Comparison of ENCODE assay signal across 9 cellular contexts in genomic region chr1:151534662-151535278, GRCh38. TPM values are rescaled to one million over a fixed set of nuclear protein-coding genes. Genes with fewer than 3 reads are reported as not detected.
DNase-seq lines count a peak whose midpoint lies in the region; ATAC-seq and TF ChIP-seq lines count a peak whose summit lies in the region.
"Had no signal": no experiment of that assay in that cellular context is flagged by ENCODE, and none has a peak within 500 bp of the region (broad histone marks: within the 10 kb centered on the region; RNA-seq: fewer than 3 reads in every experiment).

No MANE protein-coding gene starts in this region.

- ATAC-seq in activated CD4-positive, CD25-positive, alpha-beta regulatory T cell treated with anti-CD3 and anti-CD28 coated beads, Interleukin-2, amount 50 U/mL, for 24 hours, result peak; percentile 76 to 81
- no peak for ATAC-seq in GM18517 (IDR thresholded peaks at IDR 0.05; ENCODE audit: unreplicated experiment)

- peaks cover 8% of the 10 kb centered on the region for H3K4me1 ChIP-seq in A673 (ENCODE audit: insufficient read depth, low read length, poor library complexity, severe bottlenecking)

- DNase-seq in A673 (ENCODE audit: low spot score), result peak; percentile 71
- DNase-seq in GM13976 (ENCODE audit: low spot score), result peak; percentile 82
- peak; percentile 78 for DNase-seq in NCI-H2196 (lab: John Stamatoyannopoulos, UW; ENCODE audit: unreplicated experiment)
- DNase-seq in central memory CD4-positive, alpha-beta T cell, result peak; percentile 56
- DNase-seq in left kidney (ENCODE audit: low read depth, low spot score), result peak; percentile 79
- DNase-seq in stimulated activated CD4-positive, alpha-beta T cell treated with anti-CD3 and anti-CD28 coated beads, TNF-alpha, amount 100 ng/mL, for 24 hours (ENCODE audit: low read depth in 3 of 3), result peak; percentile 43 to 79 (median 65)

- intact Hi-C loops in A673 (cut with micrococcal nuclease; ENCODE audit: unreplicated experiment), result loop anchor here (2.0 to 5.0 kb wide), 2 partner anchors 200 to 303 kb away; partner anchors contain the start of gene C2CD4D

- peak; percentile 98 for TF ChIP-seq CTCF in A673 (conservative IDR thresholded peaks at IDR 0.05; ENCODE audit: low read depth, low read length)
- TF ChIP-seq CTCF in GM13976 (IDR thresholded peaks at IDR 0.05; ENCODE audit: borderline replicate concordance, control extremely low read depth, extremely low read depth, insufficient read depth, missing control alignments), result peak; percentile 90

- H3K36me3 ChIP-seq in A673 (ENCODE audit: insufficient read depth, low read length, poor library complexity, severe bottlenecking), result no peaks in the 10 kb centered on the region

- H3K9me3 ChIP-seq in A673 (ENCODE audit: low read depth, low read length, poor library complexity, severe bottlenecking), result no peaks in the 10 kb centered on the region

- POLR2A ChIA-PET in A673 (lab: Charles Lee; ENCODE audit: low non-redundant PET), result no interaction called here

- H3K27me3 ChIP-seq in A673 (replicated peaks; ENCODE audit: insufficient read depth, low read depth, low read length, poor library complexity), result no peaks in the 10 kb centered on the region

- no peak overlapping the region for H3K4me3 ChIP-seq in A673 (ENCODE audit: low read depth, low read length, poor library complexity, severe bottlenecking)
- H3K4me3 ChIP-seq: skin epidermis had no signal

- no TSS peak for BruUV-seq in A673 (replicated peaks; lab: Mats Ljungman, UMichigan)

- CTCF ChIA-PET in A673 (lab: Charles Lee), result interaction anchor here (0.7 kb wide), 1 partner anchor 200 kb away, joined by 4 read pairs; no protein-coding TSS in a partner anchor

- in situ Hi-C loops in GM13976 (cut with MboI; ENCODE audit: low sequenced_read_pairs, unreplicated experiment), result no loop called here

- H3K27ac ChIP-seq in A673 (ENCODE audit: low read depth, low read length, poor library complexity, severe bottlenecking), result no peak overlapping the region
- H3K27ac ChIP-seq: skin epidermis had no signal

RNA-seq across cellular contexts. Expression of gene TUFT1, which starts 5.3 kb away (rescaled TPM):
- total RNA-seq in A673 (2021), result 2.6 and 4.4 TPM in 2 replicates

RNA-seq across cellular contexts. Expression of gene CGN, which starts 23.6 kb away (rescaled TPM):
- 2.6 and 4.1 TPM in 2 replicates for total RNA-seq in A673 (2021)
